24 cellular contexts compared by ENCODE assay signal in genomic region chr2:148742373-148742772, GRCh38.
"Had no signal": no experiment of that assay in that cellular context is flagged by ENCODE, and none has a peak within 500 bp of the region (broad histone marks: within the 10 kb centered on the region; RNA-seq: fewer than 3 reads in every experiment).

No MANE protein-coding gene starts in this region.

- H3K4me1 ChIP-seq: esophagus muscularis mucosa, gastroesophageal sphincter, lower lobe of right lung had no signal

- H3K4me3 ChIP-seq: esophagus muscularis mucosa, gastroesophageal sphincter, left ventricle myocardium inferior, lower lobe of right lung, neural progenitor cell, pancreas, stomach, thoracic aorta, transverse colon had no signal

- H3K36me3 ChIP-seq: esophagus muscularis mucosa, gastroesophageal sphincter, left ventricle myocardium inferior, lower lobe of right lung, neural progenitor cell, pancreas, stomach, thoracic aorta, transverse colon had no signal

- FAIRE-seq: small intestine had no signal

- H3K27ac ChIP-seq: epithelial cell of prostate, esophagus muscularis mucosa, gastroesophageal sphincter, left ventricle myocardium inferior, lower lobe of right lung, neural progenitor cell, pancreas, stomach, thoracic aorta, transverse colon had no signal

- H3K9me3 ChIP-seq: esophagus muscularis mucosa, gastroesophageal sphincter, left ventricle myocardium inferior, lower lobe of right lung, pancreas, stomach, thoracic aorta, transverse colon had no signal

- H2AFZ ChIP-seq: neural progenitor cell had no signal

- H3K9ac ChIP-seq: neural progenitor cell had no signal

- H3K27me3 ChIP-seq: esophagus muscularis mucosa, gastroesophageal sphincter, neural progenitor cell, pancreas, stomach, transverse colon had no signal

- H3K4me2 ChIP-seq: neural progenitor cell had no signal

- DNase-seq: effector memory CD4-positive, alpha-beta T cell; glutamatergic neuron; immature natural killer cell; kidney; left cardiac atrium; left ventricle myocardium inferior; lower lobe of right lung; mesenchymal stem cell; midbrain; occipital lobe; pancreas; right cardiac atrium; small intestine; stimulated activated CD4-positive, alpha-beta T cell treated with anti-CD3 and anti-CD28 coated beads, Interleukin-12 subunit alpha, Interleukin-12 subunit beta, amount 100 ng/mL, for 4 hours; stimulated activated naive CD4-positive, alpha-beta T cell; stomach; substantia nigra; transverse colon had no signal

- ATAC-seq: gastroesophageal sphincter; left cardiac atrium; lower lobe of right lung; natural killer cell treated with Interleukin-12 subunit alpha and Interleukin-12 subunit beta and Interleukin-15 and Interleukin-18, amount 100 ng/mL, for 72 hours; pancreas; right cardiac atrium had no signal
